In genomic region chr12:92143280-92143679, GRCh38 we compare ENCODE assay signal across 8 cellular contexts. TPM values are rescaled to one million over a fixed set of nuclear protein-coding genes. Genes with fewer than 3 reads are reported as not detected.
DNase-seq lines count a peak whose midpoint lies in the region; ATAC-seq and TF ChIP-seq lines count a peak whose summit lies in the region.

No MANE protein-coding gene starts in this region.

- peaks cover 9% of the 10 kb centered on the region for H3K4me1 Mint-ChIP-seq in activated CD8-positive, alpha-beta T cell treated with anti-CD3 and anti-CD28 coated beads for 36 hours (ENCODE audit: low read depth)
- peaks cover 21% of the 10 kb centered on the region for H3K4me1 Mint-ChIP-seq in stimulated activated memory B cell treated with anti-CD40 and anti-IgM and Interleukin-4, amounts not matched to agents 10 μg/mL and 1 μg/mL and 100 μg/mL, for 72 hours

- H3K9me3 Mint-ChIP-seq in activated CD8-positive, alpha-beta T cell treated with anti-CD3 and anti-CD28 coated beads for 36 hours, result no peaks in the 10 kb centered on the region
- no peaks in the 10 kb centered on the region for H3K9me3 Mint-ChIP-seq in stimulated activated memory B cell treated with anti-CD40 and anti-IgM and Interleukin-4, amounts not matched to agents 10 μg/mL and 1 μg/mL and 100 μg/mL, for 72 hours

- no peaks in the 10 kb centered on the region for H3K9me3 ChIP-seq in iPS-18a (ENCODE audit: control insufficient read depth, low read depth, low read length)

- peaks cover 47% of the 10 kb centered on the region for H3K4me1 ChIP-seq in iPS-18a (ENCODE audit: control insufficient read depth, low read depth, low read length)

- H3K4me3 ChIP-seq in iPS-18a (ENCODE audit: low read length), result peak overlapping the region; percentile 73

- peaks cover 28% of the 10 kb centered on the region for H3K36me3 ChIP-seq in iPS-18a (ENCODE audit: control insufficient read depth, low read depth, low read length)

- H3K9ac ChIP-seq in iPS-18a (ENCODE audit: low read length), result peak overlapping the region; percentile 9

- POLR2A ChIA-PET in activated CD8-positive, alpha-beta T cell treated with anti-CD3 and anti-CD28 coated beads for 36 hours (lab: Charles Lee), result interaction anchor here (0.6 to 6.5 kb wide), 20 partner anchors 8 to 610 kb away, joined by 3 to 105 read pairs (median 5); no protein-coding TSS in a partner anchor

- CTCF ChIA-PET in activated CD8-positive, alpha-beta T cell treated with anti-CD3 and anti-CD28 coated beads for 36 hours (lab: Charles Lee), result interaction anchor here (0.6 to 4.1 kb wide), 11 partner anchors 8 to 761 kb away, joined by 3 to 20 read pairs (median 3); no protein-coding TSS in a partner anchor

- no peaks in the 10 kb centered on the region for H3K27me3 ChIP-seq in iPS-18a (ENCODE audit: control insufficient read depth, insufficient read depth, low read length)

- peaks cover 83% of the 10 kb centered on the region for H3K36me3 Mint-ChIP-seq in activated CD8-positive, alpha-beta T cell treated with anti-CD3 and anti-CD28 coated beads for 36 hours (ENCODE audit: low read depth)
- H3K36me3 Mint-ChIP-seq in stimulated activated memory B cell treated with anti-CD40 and anti-IgM and Interleukin-4, amounts not matched to agents 10 μg/mL and 1 μg/mL and 100 μg/mL, for 72 hours, result peaks cover 89% of the 10 kb centered on the region

- TF ChIP-seq CTCF in activated CD8-positive, alpha-beta T cell treated with anti-CD3 and anti-CD28 coated beads for 36 hours (IDR thresholded peaks at IDR 0.05), result no peak

- no peak overlapping the region for H3K27ac ChIP-seq in iPS-18a (ENCODE audit: low read length)

- peak; percentile 13 for DNase-seq in NCI-H82 (lab: John Stamatoyannopoulos, UW)
- no peak for DNase-seq in NCI-H82 treated with DMSO at 0.1 percent for 48 hours (lab: John Stamatoyannopoulos, UW; ENCODE audit: unreplicated experiment)
- no peak for DNase-seq in activated CD8-positive, alpha-beta T cell treated with anti-CD3 and anti-CD28 coated beads for 36 hours
- no peak for DNase-seq in retina
- DNase-seq in hypothalamus (lab: John Stamatoyannopoulos, UW), result no peak
- DNase-seq in GF-D8 (lab: John Stamatoyannopoulos, UW), result no peak

- H3K4me3 Mint-ChIP-seq in activated CD8-positive, alpha-beta T cell treated with anti-CD3 and anti-CD28 coated beads for 36 hours, result peak overlapping the region; percentile 97
- peak overlapping the region; percentile 95 for H3K4me3 Mint-ChIP-seq in stimulated activated memory B cell treated with anti-CD40 and anti-IgM and Interleukin-4, amounts not matched to agents 10 μg/mL and 1 μg/mL and 100 μg/mL, for 72 hours

- no peaks in the 10 kb centered on the region for H3K27me3 Mint-ChIP-seq in activated CD8-positive, alpha-beta T cell treated with anti-CD3 and anti-CD28 coated beads for 36 hours
- H3K27me3 Mint-ChIP-seq in stimulated activated memory B cell treated with anti-CD40 and anti-IgM and Interleukin-4, amounts not matched to agents 10 μg/mL and 1 μg/mL and 100 μg/mL, for 72 hours, result no peaks in the 10 kb centered on the region

- no peak for ATAC-seq in activated CD8-positive, alpha-beta T cell treated with anti-CD3 and anti-CD28 coated beads for 36 hours
- no peak for ATAC-seq in stimulated activated memory B cell treated with anti-CD40 and anti-IgM and Interleukin-4, amounts not matched to agents 10 μg/mL and 1 μg/mL and 100 μg/mL, for 72 hours

- intact Hi-C loops in activated CD8-positive, alpha-beta T cell treated with anti-CD3 and anti-CD28 coated beads for 36 hours (cut with micrococcal nuclease), result loop anchor here (5.0 kb wide), 3 partner anchors 331 to 761 kb away; no protein-coding TSS in a partner anchor

- peak overlapping the region; percentile 94 for H3K27ac Mint-ChIP-seq in activated CD8-positive, alpha-beta T cell treated with anti-CD3 and anti-CD28 coated beads for 36 hours
- peak overlapping the region; percentile 99 for H3K27ac Mint-ChIP-seq in stimulated activated memory B cell treated with anti-CD40 and anti-IgM and Interleukin-4, amounts not matched to agents 10 μg/mL and 1 μg/mL and 100 μg/mL, for 72 hours

RNA-seq across cellular contexts. Expression of gene BTG1, which starts 2.4 kb away (rescaled TPM):
- total RNA-seq in activated CD8-positive, alpha-beta T cell treated with anti-CD3 and anti-CD28 coated beads for 36 hours, result 100 to 1,000 TPM; 197 to 200 TPM
